Comparison of ENCODE assay signal across 1 cellular context in the genomic region with DNA sequence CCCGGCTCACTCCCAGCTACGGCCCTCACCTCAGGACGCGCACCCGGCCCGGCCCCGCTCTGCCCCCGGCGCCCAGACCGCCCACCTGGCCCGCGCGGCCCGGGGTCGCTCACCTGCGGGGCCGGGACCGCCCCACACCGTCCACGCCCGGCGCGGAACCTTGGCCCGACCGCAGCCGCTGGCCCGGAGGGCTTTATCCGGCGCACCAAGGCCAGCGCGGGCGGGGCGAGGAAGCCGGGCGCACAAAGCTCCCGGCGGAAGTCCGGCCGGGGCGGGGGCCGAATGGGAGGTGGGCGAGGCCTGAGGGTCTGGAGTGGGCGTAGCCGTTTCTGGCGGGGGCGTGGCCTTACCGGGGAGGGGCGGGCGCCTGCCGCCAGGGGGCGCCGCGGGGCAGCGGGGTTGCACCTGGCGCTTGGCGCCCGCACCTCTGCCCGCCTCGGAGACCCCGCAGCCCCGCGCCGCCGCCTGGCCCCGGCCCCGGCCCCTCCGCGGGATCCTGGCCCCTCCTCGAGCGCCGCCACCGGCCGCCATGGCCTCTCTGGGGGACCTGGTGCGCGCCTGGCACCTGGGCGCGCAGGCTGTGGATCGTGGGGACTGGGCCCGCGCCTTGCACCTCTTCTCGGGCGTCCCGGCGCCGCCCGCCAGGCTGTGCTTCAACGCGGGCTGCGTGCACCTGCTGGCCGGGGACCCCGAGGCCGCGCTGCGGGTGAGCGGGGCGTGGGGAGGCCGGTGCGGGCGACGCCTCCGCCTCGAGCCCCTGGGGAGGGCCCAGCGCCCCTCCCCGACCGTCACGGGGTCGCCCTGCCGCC.
TF ChIP-seq lines count a peak whose summit lies in the region.

A gene with protein sequence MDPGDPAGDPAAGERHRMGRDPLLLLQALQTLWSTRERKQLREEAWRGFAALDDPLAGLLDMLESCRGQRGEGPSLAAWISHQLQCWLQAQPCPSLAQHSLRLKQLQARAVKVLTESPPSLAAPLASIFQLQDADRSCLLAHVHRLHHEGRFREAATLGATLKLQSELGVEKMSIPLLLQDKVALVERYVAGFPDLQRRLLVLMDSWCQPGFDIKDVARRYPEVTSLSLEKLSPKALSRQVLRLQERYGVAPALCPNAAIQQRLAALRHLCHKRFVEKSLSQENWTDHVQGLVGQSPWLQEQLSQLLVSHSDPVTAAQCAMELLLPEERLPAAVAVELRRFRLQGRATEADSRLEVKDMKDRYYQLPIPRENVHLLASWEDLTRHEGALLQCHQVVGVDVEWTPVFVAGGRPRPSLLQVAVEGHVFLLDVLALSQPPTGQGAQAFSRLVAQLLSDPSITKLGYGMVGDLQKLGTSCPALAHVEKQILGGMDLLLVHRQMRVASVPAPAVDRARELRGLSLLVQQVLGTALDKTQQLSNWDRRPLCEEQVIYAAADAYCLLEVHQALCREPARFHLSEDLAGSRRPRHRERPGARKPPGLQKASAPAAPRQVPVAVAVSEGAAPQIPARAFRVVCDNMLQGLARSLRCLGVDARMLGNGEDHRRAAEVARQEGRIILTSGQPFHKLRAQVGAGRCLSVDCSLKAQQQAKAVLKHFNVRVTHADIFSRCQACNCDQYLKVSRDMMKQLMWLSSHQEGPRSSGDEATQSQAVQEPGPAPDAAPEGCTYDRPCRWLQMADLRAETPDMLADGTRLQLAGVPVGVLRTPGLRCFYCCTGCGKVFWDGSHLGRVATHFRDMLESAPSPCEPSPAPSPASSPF (minus strand): TSS at position 162 of the 809 bp plus-strand sequence. CDS start 27,805 bp downstream, outside the sequence.
A gene with protein sequence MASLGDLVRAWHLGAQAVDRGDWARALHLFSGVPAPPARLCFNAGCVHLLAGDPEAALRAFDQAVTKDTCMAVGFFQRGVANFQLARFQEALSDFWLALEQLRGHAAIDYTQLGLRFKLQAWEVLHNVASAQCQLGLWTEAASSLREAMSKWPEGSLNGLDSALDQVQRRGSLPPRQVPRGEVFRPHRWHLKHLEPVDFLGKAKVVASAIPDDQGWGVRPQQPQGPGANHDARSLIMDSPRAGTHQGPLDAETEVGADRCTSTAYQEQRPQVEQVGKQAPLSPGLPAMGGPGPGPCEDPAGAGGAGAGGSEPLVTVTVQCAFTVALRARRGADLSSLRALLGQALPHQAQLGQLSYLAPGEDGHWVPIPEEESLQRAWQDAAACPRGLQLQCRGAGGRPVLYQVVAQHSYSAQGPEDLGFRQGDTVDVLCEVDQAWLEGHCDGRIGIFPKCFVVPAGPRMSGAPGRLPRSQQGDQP (plus strand): TSS at position 393 of the 809 bp plus-strand sequence. CDS start 137 bp downstream, at position 530.

TF ChIP-seq in HepG2, 621 proteins besides CTCF, POLR2A, EP300 and RAD21 (continued from another document and continues in another):
- TF ChIP-seq, protein P1, sequence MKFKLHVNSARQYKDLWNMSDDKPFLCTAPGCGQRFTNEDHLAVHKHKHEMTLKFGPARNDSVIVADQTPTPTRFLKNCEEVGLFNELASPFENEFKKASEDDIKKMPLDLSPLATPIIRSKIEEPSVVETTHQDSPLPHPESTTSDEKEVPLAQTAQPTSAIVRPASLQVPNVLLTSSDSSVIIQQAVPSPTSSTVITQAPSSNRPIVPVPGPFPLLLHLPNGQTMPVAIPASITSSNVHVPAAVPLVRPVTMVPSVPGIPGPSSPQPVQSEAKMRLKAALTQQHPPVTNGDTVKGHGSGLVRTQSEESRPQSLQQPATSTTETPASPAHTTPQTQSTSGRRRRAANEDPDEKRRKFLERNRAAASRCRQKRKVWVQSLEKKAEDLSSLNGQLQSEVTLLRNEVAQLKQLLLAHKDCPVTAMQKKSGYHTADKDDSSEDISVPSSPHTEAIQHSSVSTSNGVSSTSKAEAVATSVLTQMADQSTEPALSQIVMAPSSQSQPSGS (CRISPR knock-in tag; IDR thresholded peaks at IDR 0.05): peak; percentile 77; the same call in 1 of the 2 replicates
- TF ChIP-seq, protein P2, sequence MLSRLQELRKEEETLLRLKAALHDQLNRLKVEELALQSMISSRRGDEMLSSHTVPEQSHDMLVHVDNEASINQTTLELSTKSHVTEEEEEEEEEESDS (CRISPR knock-in tag; IDR thresholded peaks at IDR 0.05; ENCODE audit: borderline replicate concordance): no peak
- TF ChIP-seq, protein P3, sequence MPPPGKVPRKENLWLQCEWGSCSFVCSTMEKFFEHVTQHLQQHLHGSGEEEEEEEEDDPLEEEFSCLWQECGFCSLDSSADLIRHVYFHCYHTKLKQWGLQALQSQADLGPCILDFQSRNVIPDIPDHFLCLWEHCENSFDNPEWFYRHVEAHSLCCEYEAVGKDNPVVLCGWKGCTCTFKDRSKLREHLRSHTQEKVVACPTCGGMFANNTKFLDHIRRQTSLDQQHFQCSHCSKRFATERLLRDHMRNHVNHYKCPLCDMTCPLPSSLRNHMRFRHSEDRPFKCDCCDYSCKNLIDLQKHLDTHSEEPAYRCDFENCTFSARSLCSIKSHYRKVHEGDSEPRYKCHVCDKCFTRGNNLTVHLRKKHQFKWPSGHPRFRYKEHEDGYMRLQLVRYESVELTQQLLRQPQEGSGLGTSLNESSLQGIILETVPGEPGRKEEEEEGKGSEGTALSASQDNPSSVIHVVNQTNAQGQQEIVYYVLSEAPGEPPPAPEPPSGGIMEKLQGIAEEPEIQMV (CRISPR knock-in tag; IDR thresholded peaks at IDR 0.05; ENCODE audit: low read depth): peak; percentile 20; the same call in 1 of the 2 replicates
- TF ChIP-seq ZNF550 (CRISPR knock-in tag; IDR thresholded peaks at IDR 0.05; ENCODE audit: borderline replicate concordance) (no peak), NCOA1 (CRISPR knock-in tag; IDR thresholded peaks at IDR 0.05) (no peak), PHB2 (IDR thresholded peaks at IDR 0.05; ENCODE audit: partially characterized antibody) (no peak), KLF11 (CRISPR knock-in tag; IDR thresholded peaks at IDR 0.05) (no peak), MIXL1 (CRISPR knock-in tag; IDR thresholded peaks at IDR 0.05) (peak; percentile 43; the same call in 1 of the 2 replicates), CC2D1A (CRISPR knock-in tag; IDR thresholded peaks at IDR 0.05) (no peak), HOXA5 (CRISPR knock-in tag; IDR thresholded peaks at IDR 0.05) (peak; percentile 83), CHCHD3 (CRISPR knock-in tag; IDR thresholded peaks at IDR 0.05) (no peak), HMG20A (CRISPR knock-in tag; IDR thresholded peaks at IDR 0.05; ENCODE audit: borderline replicate concordance) (no peak; the same call in 1 of the 2 replicates), ZNF709 (CRISPR knock-in tag; IDR thresholded peaks at IDR 0.05) (no peak), RFX3 (CRISPR knock-in tag; IDR thresholded peaks at IDR 0.05) (no peak), CCDC6 (CRISPR knock-in tag; IDR thresholded peaks at IDR 0.05) (no peak), ZNF207 (IDR thresholded peaks at IDR 0.05; ENCODE audit: borderline replicate concordance) (no peak), ZNF703 (CRISPR knock-in tag; IDR thresholded peaks at IDR 0.05; ENCODE audit: borderline replicate concordance) (no peak), ZMYM2 (CRISPR knock-in tag; IDR thresholded peaks at IDR 0.05) (no peak)
- TF ChIP-seq, protein P4, sequence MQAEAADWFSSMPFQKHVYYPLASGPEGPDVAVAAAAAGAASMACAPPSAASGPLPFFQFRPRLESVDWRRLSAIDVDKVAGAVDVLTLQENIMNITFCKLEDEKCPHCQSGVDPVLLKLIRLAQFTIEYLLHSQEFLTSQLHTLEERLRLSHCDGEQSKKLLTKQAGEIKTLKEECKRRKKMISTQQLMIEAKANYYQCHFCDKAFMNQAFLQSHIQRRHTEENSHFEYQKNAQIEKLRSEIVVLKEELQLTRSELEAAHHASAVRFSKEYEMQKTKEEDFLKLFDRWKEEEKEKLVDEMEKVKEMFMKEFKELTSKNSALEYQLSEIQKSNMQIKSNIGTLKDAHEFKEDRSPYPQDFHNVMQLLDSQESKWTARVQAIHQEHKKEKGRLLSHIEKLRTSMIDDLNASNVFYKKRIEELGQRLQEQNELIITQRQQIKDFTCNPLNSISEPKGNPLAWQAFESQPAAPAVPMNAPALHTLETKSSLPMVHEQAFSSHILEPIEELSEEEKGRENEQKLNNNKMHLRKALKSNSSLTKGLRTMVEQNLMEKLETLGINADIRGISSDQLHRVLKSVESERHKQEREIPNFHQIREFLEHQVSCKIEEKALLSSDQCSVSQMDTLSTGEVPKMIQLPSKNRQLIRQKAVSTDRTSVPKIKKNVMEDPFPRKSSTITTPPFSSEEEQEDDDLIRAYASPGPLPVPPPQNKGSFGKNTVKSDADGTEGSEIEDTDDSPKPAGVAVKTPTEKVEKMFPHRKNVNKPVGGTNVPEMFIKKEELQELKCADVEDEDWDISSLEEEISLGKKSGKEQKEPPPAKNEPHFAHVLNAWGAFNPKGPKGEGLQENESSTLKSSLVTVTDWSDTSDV (CRISPR knock-in tag; IDR thresholded peaks at IDR 0.05): no peak
- TF ChIP-seq, protein P5, sequence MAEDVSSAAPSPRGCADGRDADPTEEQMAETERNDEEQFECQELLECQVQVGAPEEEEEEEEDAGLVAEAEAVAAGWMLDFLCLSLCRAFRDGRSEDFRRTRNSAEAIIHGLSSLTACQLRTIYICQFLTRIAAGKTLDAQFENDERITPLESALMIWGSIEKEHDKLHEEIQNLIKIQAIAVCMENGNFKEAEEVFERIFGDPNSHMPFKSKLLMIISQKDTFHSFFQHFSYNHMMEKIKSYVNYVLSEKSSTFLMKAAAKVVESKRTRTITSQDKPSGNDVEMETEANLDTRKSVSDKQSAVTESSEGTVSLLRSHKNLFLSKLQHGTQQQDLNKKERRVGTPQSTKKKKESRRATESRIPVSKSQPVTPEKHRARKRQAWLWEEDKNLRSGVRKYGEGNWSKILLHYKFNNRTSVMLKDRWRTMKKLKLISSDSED (CRISPR knock-in tag; IDR thresholded peaks at IDR 0.05): no peak
- TF ChIP-seq, protein P6, sequence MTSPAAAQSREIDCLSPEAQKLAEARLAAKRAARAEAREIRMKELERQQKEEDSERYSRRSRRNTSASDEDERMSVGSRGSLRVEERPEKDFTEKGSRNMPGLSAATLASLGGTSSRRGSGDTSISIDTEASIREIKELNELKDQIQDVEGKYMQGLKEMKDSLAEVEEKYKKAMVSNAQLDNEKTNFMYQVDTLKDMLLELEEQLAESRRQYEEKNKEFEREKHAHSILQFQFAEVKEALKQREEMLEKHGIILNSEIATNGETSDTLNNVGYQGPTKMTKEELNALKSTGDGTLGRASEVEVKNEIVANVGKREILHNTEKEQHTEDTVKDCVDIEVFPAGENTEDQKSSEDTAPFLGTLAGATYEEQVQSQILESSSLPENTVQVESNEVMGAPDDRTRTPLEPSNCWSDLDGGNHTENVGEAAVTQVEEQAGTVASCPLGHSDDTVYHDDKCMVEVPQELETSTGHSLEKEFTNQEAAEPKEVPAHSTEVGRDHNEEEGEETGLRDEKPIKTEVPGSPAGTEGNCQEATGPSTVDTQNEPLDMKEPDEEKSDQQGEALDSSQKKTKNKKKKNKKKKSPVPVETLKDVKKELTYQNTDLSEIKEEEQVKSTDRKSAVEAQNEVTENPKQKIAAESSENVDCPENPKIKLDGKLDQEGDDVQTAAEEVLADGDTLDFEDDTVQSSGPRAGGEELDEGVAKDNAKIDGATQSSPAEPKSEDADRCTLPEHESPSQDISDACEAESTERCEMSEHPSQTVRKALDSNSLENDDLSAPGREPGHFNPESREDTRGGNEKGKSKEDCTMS (CRISPR knock-in tag; conservative IDR thresholded peaks at IDR 0.05): no peak
- TF ChIP-seq, protein P7, sequence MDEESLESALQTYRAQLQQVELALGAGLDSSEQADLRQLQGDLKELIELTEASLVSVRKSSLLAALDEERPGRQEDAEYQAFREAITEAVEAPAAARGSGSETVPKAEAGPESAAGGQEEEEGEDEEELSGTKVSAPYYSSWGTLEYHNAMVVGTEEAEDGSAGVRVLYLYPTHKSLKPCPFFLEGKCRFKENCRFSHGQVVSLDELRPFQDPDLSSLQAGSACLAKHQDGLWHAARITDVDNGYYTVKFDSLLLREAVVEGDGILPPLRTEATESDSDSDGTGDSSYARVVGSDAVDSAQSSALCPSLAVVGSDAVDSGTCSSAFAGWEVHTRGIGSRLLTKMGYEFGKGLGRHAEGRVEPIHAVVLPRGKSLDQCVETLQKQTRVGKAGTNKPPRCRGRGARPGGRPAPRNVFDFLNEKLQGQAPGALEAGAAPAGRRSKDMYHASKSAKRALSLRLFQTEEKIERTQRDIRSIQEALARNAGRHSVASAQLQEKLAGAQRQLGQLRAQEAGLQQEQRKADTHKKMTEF (CRISPR knock-in tag; IDR thresholded peaks at IDR 0.05): peak; percentile 47; the same call in 1 of the 2 replicates
- TF ChIP-seq, protein P8, sequence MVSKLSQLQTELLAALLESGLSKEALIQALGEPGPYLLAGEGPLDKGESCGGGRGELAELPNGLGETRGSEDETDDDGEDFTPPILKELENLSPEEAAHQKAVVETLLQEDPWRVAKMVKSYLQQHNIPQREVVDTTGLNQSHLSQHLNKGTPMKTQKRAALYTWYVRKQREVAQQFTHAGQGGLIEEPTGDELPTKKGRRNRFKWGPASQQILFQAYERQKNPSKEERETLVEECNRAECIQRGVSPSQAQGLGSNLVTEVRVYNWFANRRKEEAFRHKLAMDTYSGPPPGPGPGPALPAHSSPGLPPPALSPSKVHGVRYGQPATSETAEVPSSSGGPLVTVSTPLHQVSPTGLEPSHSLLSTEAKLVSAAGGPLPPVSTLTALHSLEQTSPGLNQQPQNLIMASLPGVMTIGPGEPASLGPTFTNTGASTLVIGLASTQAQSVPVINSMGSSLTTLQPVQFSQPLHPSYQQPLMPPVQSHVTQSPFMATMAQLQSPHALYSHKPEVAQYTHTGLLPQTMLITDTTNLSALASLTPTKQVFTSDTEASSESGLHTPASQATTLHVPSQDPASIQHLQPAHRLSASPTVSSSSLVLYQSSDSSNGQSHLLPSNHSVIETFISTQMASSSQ (IDR thresholded peaks at IDR 0.05; ENCODE audit: low read depth): no peak
- TF ChIP-seq, protein P8 (CRISPR knock-in tag; IDR thresholded peaks at IDR 0.05; ENCODE audit: borderline replicate concordance): no peak; the same call in 1 of the 2 replicates
- TF ChIP-seq, protein P9, sequence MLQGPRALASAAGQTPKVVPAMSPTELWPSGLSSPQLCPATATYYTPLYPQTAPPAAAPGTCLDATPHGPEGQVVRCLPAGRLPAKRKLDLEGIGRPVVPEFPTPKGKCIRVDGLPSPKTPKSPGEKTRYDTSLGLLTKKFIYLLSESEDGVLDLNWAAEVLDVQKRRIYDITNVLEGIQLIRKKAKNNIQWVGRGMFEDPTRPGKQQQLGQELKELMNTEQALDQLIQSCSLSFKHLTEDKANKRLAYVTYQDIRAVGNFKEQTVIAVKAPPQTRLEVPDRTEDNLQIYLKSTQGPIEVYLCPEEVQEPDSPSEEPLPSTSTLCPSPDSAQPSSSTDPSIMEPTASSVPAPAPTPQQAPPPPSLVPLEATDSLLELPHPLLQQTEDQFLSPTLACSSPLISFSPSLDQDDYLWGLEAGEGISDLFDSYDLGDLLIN (CRISPR knock-in tag; IDR thresholded peaks at IDR 0.05; ENCODE audit: borderline replicate concordance): no peak
